In the genomic region with DNA sequence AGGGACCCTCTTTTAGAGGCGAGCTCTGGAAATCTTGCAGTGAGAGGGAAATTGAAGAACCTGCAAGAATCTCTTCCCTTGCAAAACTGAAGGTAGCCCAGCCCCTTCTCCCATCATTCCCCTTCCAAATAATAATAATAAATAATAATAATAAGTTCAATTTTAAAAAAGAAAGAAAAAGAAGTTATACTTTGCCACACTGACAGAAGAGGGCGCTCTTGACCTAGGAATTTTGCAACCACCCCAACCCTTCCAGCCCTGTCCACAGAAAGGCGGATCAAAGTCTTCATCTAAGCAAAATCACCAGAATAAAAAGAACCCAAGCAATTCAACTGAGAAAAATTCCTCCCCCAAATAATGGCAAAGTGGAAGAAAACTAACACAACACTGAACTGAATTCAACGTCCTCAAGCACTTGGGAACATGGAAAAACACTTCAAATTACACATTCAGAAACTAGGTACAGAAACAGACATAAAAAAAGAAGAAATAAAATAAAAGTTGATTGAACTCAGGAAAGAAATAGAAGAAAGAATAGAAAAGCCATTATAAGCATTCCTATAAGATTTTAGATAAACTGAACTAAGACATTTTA, we compare ENCODE assay signal across 8 cellular contexts.
A peak's percentile ranks its signal among the peaks of the same experiment; 100 is the strongest.
DNase-seq lines count a peak whose midpoint lies in the region; ATAC-seq and TF ChIP-seq lines count a peak whose summit lies in the region.

No MANE protein-coding gene starts in this region.

- H3K36me3 Mint-ChIP-seq in activated naive CD8-positive, alpha-beta T cell: no peaks in the 10 kb centered on the region

- peaks cover 16% of the 10 kb centered on the region for H3K4me1 Mint-ChIP-seq in activated naive CD8-positive, alpha-beta T cell (ENCODE audit: low read depth)

- no peaks in the 10 kb centered on the region for H3K27me3 Mint-ChIP-seq in activated naive CD8-positive, alpha-beta T cell

- peaks cover 3% of the 10 kb centered on the region for H3K9me3 Mint-ChIP-seq in activated naive CD8-positive, alpha-beta T cell (ENCODE audit: low read depth)

- TF ChIP-seq CTCF in right atrium auricular region (IDR thresholded peaks at IDR 0.05): peak; percentile 42 to 76

- H3K4me3 ChIP-seq in right atrium auricular region: no peak overlapping the region

- H3K27me3 ChIP-seq in right atrium auricular region: no peaks in the 10 kb centered on the region

- no peak overlapping the region for H3K27ac ChIP-seq in right atrium auricular region

- no peaks in the 10 kb centered on the region for H3K36me3 ChIP-seq in right atrium auricular region

- H3K4me3 Mint-ChIP-seq in activated naive CD8-positive, alpha-beta T cell: no peak overlapping the region

- no peak for ATAC-seq in HG02884 (IDR thresholded peaks at IDR 0.05; ENCODE audit: unreplicated experiment)

- no peaks in the 10 kb centered on the region for H3K9me3 ChIP-seq in right atrium auricular region

- peak overlapping the region; percentile 28 for H3K27ac Mint-ChIP-seq in activated naive CD8-positive, alpha-beta T cell

- H3K4me1 ChIP-seq in right atrium auricular region: peaks cover 0 to 6% of the 10 kb centered on the region in 2 donors

- DNase-seq in ELR (ENCODE audit: low read depth): peak; percentile 69
- DNase-seq in LHCN-M2 (ENCODE audit: low read depth): peak; percentile 53
- DNase-seq in SHP77 treated with DMSO at 0.1 percent for 48 hours (lab: John Stamatoyannopoulos, UW): peak; percentile 32
- DNase-seq in right atrium auricular region (ENCODE audit: low spot score): no peak
- DNase-seq in stimulated activated CD4-positive, alpha-beta T cell treated with anti-CD3 and anti-CD28 coated beads, Interleukin-12 subunit alpha, Interleukin-12 subunit beta, amount 100 ng/mL, for 4 hours: peak; percentile 38
- DNase-seq in NCI-H524 treated with DMSO at 0.1 percent for 48 hours (lab: John Stamatoyannopoulos, UW): no peak

Comparison
In these comparisons a context has a peak if more than half of its experiments do, and no peak if none do; other contexts are left out.
1. DNase-seq: peak in ELR (single experiment), LHCN-M2 (single experiment), SHP77 treated with DMSO at 0.1 percent for 48 hours (single experiment) and stimulated activated CD4-positive, alpha-beta T cell treated with anti-CD3 and anti-CD28 coated beads, Interleukin-12 subunit alpha, Interleukin-12 subunit beta, amount 100 ng/mL, for 4 hours (single experiment); none in right atrium auricular region (single experiment) and NCI-H524 treated with DMSO at 0.1 percent for 48 hours (single experiment).